In the genomic region with DNA sequence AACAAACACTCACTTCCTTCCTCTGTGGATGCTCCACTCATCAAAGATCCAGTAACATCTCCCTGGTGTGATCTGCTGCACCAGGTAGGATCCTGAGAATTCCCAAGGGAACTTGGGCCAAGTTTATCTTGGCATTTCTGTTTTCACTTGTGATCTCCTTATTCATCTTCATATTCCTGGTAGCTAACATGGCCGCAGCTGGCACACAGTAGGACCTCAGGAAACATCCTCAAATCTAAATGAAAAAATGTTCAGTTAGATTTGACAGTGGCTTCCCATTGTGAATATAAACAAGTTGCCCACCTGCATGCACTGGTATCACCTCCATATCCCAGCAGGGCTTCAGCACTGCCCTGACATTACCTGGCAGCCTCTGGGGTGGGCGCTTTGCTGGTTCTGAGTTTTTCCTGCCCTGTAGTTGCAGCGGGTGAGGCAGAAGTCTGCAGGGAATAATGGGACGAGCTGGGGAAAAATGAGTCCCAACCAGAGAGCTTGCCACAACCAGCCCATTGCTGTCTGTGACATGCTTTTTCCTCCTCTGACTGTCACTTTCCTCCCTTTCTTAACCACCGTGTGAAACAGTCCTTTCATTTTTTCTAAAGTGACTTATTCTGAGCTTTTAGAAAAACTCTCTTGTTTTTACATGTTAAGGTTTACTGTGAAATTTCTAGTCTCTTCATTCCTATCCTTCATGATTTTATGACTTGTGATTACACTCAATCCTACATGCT, we compare ENCODE assay signal across 20 cellular contexts. TPM values are rescaled to one million over a fixed set of nuclear protein-coding genes. Genes with fewer than 3 reads are reported as not detected.
A peak's percentile ranks its signal among the peaks of the same experiment; 100 is the strongest.
DNase-seq lines count a peak whose midpoint lies in the region; ATAC-seq, FAIRE-seq and TF ChIP-seq lines count a peak whose summit lies in the region.
"Had no signal": no experiment of that assay in that cellular context is flagged by ENCODE, and none has a peak within 500 bp of the region (broad histone marks: within the 10 kb centered on the region; RNA-seq: fewer than 3 reads in every experiment).

No MANE protein-coding gene starts in this region.

- no peaks in the 10 kb centered on the region; the same call in 2 of the 3 replicates for H3K9me3 Mint-ChIP-seq in GM23338
- H3K9me3 Mint-ChIP-seq: activated naive CD8-positive, alpha-beta T cell treated with anti-CD3 and anti-CD28 coated beads, Interleukin-2, amount 10 ng/mL, durations not matched to agents 7 days and 5 days; IgD-negative memory B cell; natural killer cell treated with Interleukin-12 subunit alpha and Interleukin-12 subunit beta and Interleukin-15 and Interleukin-18, amount 100 ng/mL, for 72 hours; stimulated activated naive B cell treated with anti-CD40 and anti-IgM and Interleukin-4, amounts not matched to agents 10 μg/mL and 1 μg/mL and 100 μg/mL, for 72 hours; WTC11 had no signal

- H3K4me3 Mint-ChIP-seq in GM23338: no peak overlapping the region
- H3K4me3 Mint-ChIP-seq: activated naive CD8-positive, alpha-beta T cell treated with anti-CD3 and anti-CD28 coated beads, Interleukin-2, amount 10 ng/mL, durations not matched to agents 7 days and 5 days; IgD-negative memory B cell; natural killer cell treated with Interleukin-12 subunit alpha and Interleukin-12 subunit beta and Interleukin-15 and Interleukin-18, amount 100 ng/mL, for 72 hours; stimulated activated naive B cell treated with anti-CD40 and anti-IgM and Interleukin-4, amounts not matched to agents 10 μg/mL and 1 μg/mL and 100 μg/mL, for 72 hours; WTC11 had no signal

- peak; percentile 27 for DNase-seq in activated CD4-positive, alpha-beta T cell treated with anti-CD3 and anti-CD28 coated beads for 48 hours
- DNase-seq in activated CD4-positive, alpha-beta T cell treated with anti-CD3 and anti-CD28 coated beads for 4 hours: no peak
- DNase-seq in RWPE2 (ENCODE audit: low spot score) (no peak), epithelial cell of prostate (ENCODE audit: low read depth, low spot score) (no peak), GM23338 (ENCODE audit: low spot score) (no peak), D721Med (ENCODE audit: insufficient read length, low spot score) (no peak), SK-N-SH (no peak)
- DNase-seq in stimulated activated naive CD8-positive, alpha-beta T cell treated with anti-CD3 and anti-CD28 coated beads, Interleukin-15, Interleukin-2, amounts not matched to agents 100 U/mL and 50 U/mL, for 24 hours: peak; percentile 39
- DNase-seq: ACHN; activated naive CD8-positive, alpha-beta T cell treated with anti-CD3 and anti-CD28 coated beads, Interleukin-2, amount 10 ng/mL, durations not matched to agents 7 days and 5 days; left cardiac atrium; NCI-H1092; NCI-H345; stimulated activated CD4-positive, alpha-beta T cell treated with anti-CD3 and anti-CD28 coated beads, Interleukin-4, amount 100 ng/mL, for 4 hours; stimulated activated naive B cell treated with anti-CD40 and anti-IgM and Interleukin-4, amounts not matched to agents 10 μg/mL and 1 μg/mL and 100 μg/mL, for 72 hours had no signal

- H3K4me2 ChIP-seq in GM23338 (no peak overlapping the region), SK-N-SH (no peak overlapping the region)

- no peak overlapping the region for H3K9ac ChIP-seq in SK-N-SH

- H3K36me3 Mint-ChIP-seq in GM23338 (ENCODE audit: low read depth): no peaks in the 10 kb centered on the region
- H3K36me3 Mint-ChIP-seq: activated naive CD8-positive, alpha-beta T cell treated with anti-CD3 and anti-CD28 coated beads, Interleukin-2, amount 10 ng/mL, durations not matched to agents 7 days and 5 days; IgD-negative memory B cell; natural killer cell treated with Interleukin-12 subunit alpha and Interleukin-12 subunit beta and Interleukin-15 and Interleukin-18, amount 100 ng/mL, for 72 hours; stimulated activated naive B cell treated with anti-CD40 and anti-IgM and Interleukin-4, amounts not matched to agents 10 μg/mL and 1 μg/mL and 100 μg/mL, for 72 hours; WTC11 had no signal

- H3K9me3 ChIP-seq in RWPE2 (ENCODE audit: severe bottlenecking) (no peaks in the 10 kb centered on the region), SK-N-SH (no peaks in the 10 kb centered on the region)

- TF ChIP-seq EP300 in SK-N-SH (IDR thresholded peaks at IDR 0.05; ENCODE audit: borderline replicate concordance in 1 of 2, low read depth in 1 of 2, low read length in 1 of 2): no peak

- no peaks in the 10 kb centered on the region; the same call in 1 of the 2 replicates for H3F3A ChIP-seq in GM23338 (replicated peaks; ENCODE audit: low read depth)
- peaks cover 54% of the 10 kb centered on the region for H3F3A ChIP-seq in SK-N-SH (replicated peaks; ENCODE audit: insufficient read depth)

- peaks cover 24% of the 10 kb centered on the region for H3K4me1 Mint-ChIP-seq in GM23338
- H3K4me1 Mint-ChIP-seq: stimulated activated naive B cell treated with anti-CD40 and anti-IgM and Interleukin-4, amounts not matched to agents 10 μg/mL and 1 μg/mL and 100 μg/mL, for 72 hours had no signal

- no peak overlapping the region for H2AFZ ChIP-seq in GM23338
- H2AFZ ChIP-seq in SK-N-SH (ENCODE audit: low read depth): no peak overlapping the region

- H3K4me3 ChIP-seq in RWPE2 (ENCODE audit: severe bottlenecking): no peak overlapping the region
- H3K4me3 ChIP-seq in GM23338: no peak overlapping the region
- H3K4me3 ChIP-seq in SK-N-SH (ENCODE audit: low read depth in 2 of 2, low read length in 1 of 2): no peak overlapping the region

- H3K4me1 ChIP-seq in RWPE2 (ENCODE audit: insufficient read depth, poor library complexity, severe bottlenecking): peaks cover 44% of the 10 kb centered on the region
- H3K4me1 ChIP-seq in GM23338 (ENCODE audit: insufficient read depth): peaks cover 26% of the 10 kb centered on the region
- H3K4me1 ChIP-seq in SK-N-SH (ENCODE audit: control insufficient read depth in 1 of 2, insufficient read depth in 2 of 2, low read depth in 1 of 2, low read length in 1 of 2): peaks cover 7 to 23% of the 10 kb centered on the region in 2 experiments; a peak in 3 of 4 replicates

- 88% methylated on average over 5 of the region's 5 CpGs for WGBS in SK-N-SH (ENCODE audit: low lambda C conversion rate)

- no peak for TF ChIP-seq RAD21 in SK-N-SH (IDR thresholded peaks at IDR 0.05; ENCODE audit: low read length)

- H3K27me3 Mint-ChIP-seq in GM23338 (ENCODE audit: insufficient read depth, low read depth, poor library complexity): peaks cover 3% of the 10 kb centered on the region

- H3K27me3 ChIP-seq in RWPE2 (ENCODE audit: insufficient read depth, poor library complexity, severe bottlenecking): no peaks in the 10 kb centered on the region
- no peaks in the 10 kb centered on the region for H3K27me3 ChIP-seq in GM23338 (ENCODE audit: insufficient read depth)
- no peaks in the 10 kb centered on the region for H3K27me3 ChIP-seq in SK-N-SH (ENCODE audit: insufficient read depth)

- H3K36me3 ChIP-seq in RWPE2 (ENCODE audit: low read depth) (no peaks in the 10 kb centered on the region), GM23338 (ENCODE audit: insufficient read depth) (no peaks in the 10 kb centered on the region), SK-N-SH (replicated peaks in 1 of 2; ENCODE audit: control insufficient read depth in 1 of 2, insufficient read depth in 2 of 2, low read length in 1 of 2) (no peaks in the 10 kb centered on the region)

- H3K79me2 ChIP-seq in GM23338 (replicated peaks; ENCODE audit: insufficient read depth) (no peaks in the 10 kb centered on the region), SK-N-SH (ENCODE audit: insufficient read depth) (peaks cover 3% of the 10 kb centered on the region; the same call in 1 of the 2 replicates)

- H4K20me1 ChIP-seq in GM23338 (replicated peaks; ENCODE audit: insufficient read depth) (no peaks in the 10 kb centered on the region), SK-N-SH (ENCODE audit: insufficient read depth) (no peaks in the 10 kb centered on the region)

- FAIRE-seq in D721Med (lab: Jason Lieb, UNC): no peak
- FAIRE-seq: H1 had no signal

- no peak for ATAC-seq in RWPE2 (ENCODE audit: low read depth)
- ATAC-seq in stimulated activated naive CD8-positive, alpha-beta T cell treated with anti-CD3 and anti-CD28 coated beads, Interleukin-15, Interleukin-2, amounts not matched to agents 100 U/mL and 50 U/mL, for 24 hours: peak; percentile 56
- ATAC-seq in GM23338: no peak
- ATAC-seq: left cardiac atrium; stimulated activated naive B cell treated with anti-CD40 and anti-IgM and Interleukin-4, amounts not matched to agents 10 μg/mL and 1 μg/mL and 100 μg/mL, for 72 hours; WTC11 had no signal

- no peak overlapping the region for H3K27ac Mint-ChIP-seq in GM23338
- H3K27ac Mint-ChIP-seq: activated naive CD8-positive, alpha-beta T cell treated with anti-CD3 and anti-CD28 coated beads, Interleukin-2, amount 10 ng/mL, durations not matched to agents 7 days and 5 days; natural killer cell treated with Interleukin-12 subunit alpha and Interleukin-12 subunit beta and Interleukin-15 and Interleukin-18, amount 100 ng/mL, for 72 hours; stimulated activated naive B cell treated with anti-CD40 and anti-IgM and Interleukin-4, amounts not matched to agents 10 μg/mL and 1 μg/mL and 100 μg/mL, for 72 hours; WTC11 had no signal

- TF ChIP-seq CTCF in RWPE2 (IDR thresholded peaks at IDR 0.05; ENCODE audit: poor library complexity, severe bottlenecking): no peak
- TF ChIP-seq CTCF in GM23338 (conservative IDR thresholded peaks at IDR 0.05; ENCODE audit: low read depth in 2 of 2): no peak
- TF ChIP-seq CTCF in D721Med (IDR thresholded peaks at IDR 0.05; ENCODE audit: insufficient read depth, missing control alignments): no peak
- no peak for TF ChIP-seq CTCF in SK-N-SH (IDR thresholded peaks at IDR 0.05)

- CTCF ChIA-PET in SK-N-SH (lab: Yijun Ruan, JAX): interaction anchor here (0.6 to 1.2 kb wide), 3 partner anchors 24 to 530 kb away, joined by 3 to 7 read pairs (median 3); no protein-coding TSS in a partner anchor

- H3K27ac ChIP-seq in RWPE2 (ENCODE audit: poor library complexity, severe bottlenecking): peak overlapping the region; percentile 99
- H3K27ac ChIP-seq in epithelial cell of prostate: peak overlapping the region; percentile 99
- no peak overlapping the region for H3K27ac ChIP-seq in GM23338 (ENCODE audit: low read depth)
- peak overlapping the region in 1 of 2 experiments; percentile 100; a peak in 2 of 4 replicates for H3K27ac ChIP-seq in SK-N-SH (ENCODE audit: low read depth in 2 of 2, low read length in 1 of 2)

- POLR2A ChIA-PET in SK-N-SH (lab: Yijun Ruan, JAX): no interaction called here

- peaks cover 11% of the 10 kb centered on the region; the same call in 1 of the 2 replicates for H3K9me2 ChIP-seq in GM23338 (ENCODE audit: insufficient read depth)
- H3K9me2 ChIP-seq in SK-N-SH: no peaks in the 10 kb centered on the region

RNA-seq across cellular contexts. Expression of a gene that starts 9.4 kb away (rescaled TPM):
- total RNA-seq in GM23338 (2014; rRNA removed; shearing (Covaris generic)): 145 and 162 TPM in 2 replicates
- 456 and 459 TPM in 2 replicates for polyA plus RNA-seq in GM23338 (2016; fragmentation: Nextera tagmentation; extraction: Ambion mirVana)
- 151 and 167 TPM in 2 replicates for polyA plus RNA-seq in SK-N-SH (2012; rRNA removed)
- 249 and 348 TPM in 2 replicates for polyA plus RNA-seq in SK-N-SH (2012; cell fraction: cytosol; rRNA removed)
- 57.6 and 74.2 TPM in 2 replicates for polyA plus RNA-seq in SK-N-SH (2012; cell fraction: nucleus; rRNA removed)

RNA-seq across cellular contexts. Expression of a gene that starts 29.3 kb away (rescaled TPM):
- total RNA-seq in GM23338 (2014; rRNA removed; shearing (Covaris generic)): 4.9 and 5.0 TPM in 2 replicates
- polyA plus RNA-seq in GM23338 (2016; fragmentation: Nextera tagmentation; extraction: Ambion mirVana) (2.7 and 3.1 TPM in 2 replicates), SK-N-SH (2012; rRNA removed) (6.7 and 7.1 TPM in 2 replicates)
- 8.9 and 9.2 TPM in 2 replicates for polyA plus RNA-seq in SK-N-SH (2012; cell fraction: cytosol; rRNA removed)
- polyA plus RNA-seq in SK-N-SH (2012; cell fraction: nucleus; rRNA removed): 5.6 and 5.9 TPM in 2 replicates
- total RNA-seq: OCI-LY7 had no signal
- polyA plus RNA-seq: IgD-negative memory B cell had no signal

Comparison
In these comparisons a context has a peak if more than half of its experiments do, and no peak if none do; other contexts are left out.
1. DNase-seq: peak in activated CD4-positive, alpha-beta T cell treated with anti-CD3 and anti-CD28 coated beads for 48 hours (single experiment) and stimulated activated naive CD8-positive, alpha-beta T cell treated with anti-CD3 and anti-CD28 coated beads, Interleukin-15, Interleukin-2, amounts not matched to agents 100 U/mL and 50 U/mL, for 24 hours (single experiment); none in activated CD4-positive, alpha-beta T cell treated with anti-CD3 and anti-CD28 coated beads for 4 hours (0 of 2), RWPE2 (single experiment), epithelial cell of prostate (single experiment), GM23338 (single experiment), D721Med (single experiment) and SK-N-SH (single experiment).